Comparison of ENCODE assay signal across 9 cellular contexts in genomic region chr6:127518710-127519468, GRCh38.
DNase-seq lines count a peak whose midpoint lies in the region; ATAC-seq and TF ChIP-seq lines count a peak whose summit lies in the region.
"Had no signal": no experiment of that assay in that cellular context is flagged by ENCODE, and none has a peak within 500 bp of the region (broad histone marks: within the 10 kb centered on the region; RNA-seq: fewer than 3 reads in every experiment).

MTCL3 (minus strand) TSS chr6:127519335.

- H3K4me1 ChIP-seq in esophagus muscularis mucosa (peaks cover 21 to 42% (median 39%) of the 10 kb centered on the region in 4 donors), vagina (peaks cover 33% of the 10 kb centered on the region)

- peaks cover 63 to 78% (median 67%) of the 10 kb centered on the region in 3 donors for H3K27me3 Mint-ChIP-seq in CD14-positive monocyte (ENCODE audit: low read depth in 3 of 3)
- H3K27me3 Mint-ChIP-seq in activated CD4-positive, alpha-beta T cell treated with anti-CD3 and anti-CD28 coated beads, Interleukin-2, amount 10 ng/mL, durations not matched to agents 24 days and 14 days = peaks cover 37% of the 10 kb centered on the region

- intact Hi-C loops in CD14-positive monocyte (cut with micrococcal nuclease) (loop anchor here in 1 of 2 donors (10.0 kb wide), 1 partner anchor 64 kb away; the partner anchor contains the start of gene KIAA0408), esophagus muscularis mucosa (cut with DNase I) (no loop called here), posterior cingulate gyrus (cut with DNase I) (loop anchor here (5.0 kb wide), 2 partner anchors 52 to 252 kb away; partner anchors contain the start of gene RNF146), vagina (cut with DNase I) (no loop called here)
- intact Hi-C loops in activated CD4-positive, alpha-beta T cell treated with anti-CD3 and anti-CD28 coated beads, Interleukin-2, amount 10 ng/mL, durations not matched to agents 24 days and 14 days (cut with micrococcal nuclease) = loop anchor here (2.0 to 10.0 kb wide), 4 partner anchors 16 to 1724 kb away; partner anchors contain the start of genes NCOA7 and RNF146

- H3K27me3 ChIP-seq in esophagus muscularis mucosa (peaks cover 0 to 55% (median 26%) of the 10 kb centered on the region in 4 donors), vagina (no peaks in the 10 kb centered on the region)

- H3K9me3 Mint-ChIP-seq in CD14-positive monocyte = peaks cover 0 to 27% (median 19%) of the 10 kb centered on the region in 7 donors
- H3K9me3 Mint-ChIP-seq in activated CD4-positive, alpha-beta T cell treated with anti-CD3 and anti-CD28 coated beads, Interleukin-2, amount 10 ng/mL, durations not matched to agents 24 days and 14 days = no peaks in the 10 kb centered on the region

- DNase-seq in CD14-positive monocyte (ENCODE audit: low spot score) (no peak), NCI-H146 treated with DMSO at 0.1 percent for 48 hours (lab: John Stamatoyannopoulos, UW; ENCODE audit: unreplicated experiment) (peak; percentile 98), esophagus muscularis mucosa (ENCODE audit: extremely low spot score) (no peak), posterior cingulate gyrus (peak; percentile 44 to 95 (median 66)), vagina (ENCODE audit: extremely low spot score in 2 of 2) (no peak)
- peak; percentile 79 for DNase-seq in activated CD4-positive, alpha-beta T cell treated with anti-CD3 and anti-CD28 coated beads, Interleukin-2, amount 10 ng/mL, durations not matched to agents 24 days and 14 days
- no peak for DNase-seq in effector CD8-positive, alpha-beta T cell (lab: John Stamatoyannopoulos, UW)

- H3K36me3 ChIP-seq in esophagus muscularis mucosa (no peaks in the 10 kb centered on the region), vagina (no peaks in the 10 kb centered on the region)
- H3K36me3 ChIP-seq: cardiac muscle cell had no signal

- TF ChIP-seq CTCF in CD14-positive monocyte (IDR thresholded peaks at IDR 0.05) (no peak), esophagus muscularis mucosa (IDR thresholded peaks at IDR 0.05) (no peak), vagina (IDR thresholded peaks at IDR 0.05) (no peak)

- H3K4me3 Mint-ChIP-seq in CD14-positive monocyte = peak within 1 kb of the TSS; percentile 20 to 81
- peak within 1 kb of the TSS; percentile 90 for H3K4me3 Mint-ChIP-seq in activated CD4-positive, alpha-beta T cell treated with anti-CD3 and anti-CD28 coated beads, Interleukin-2, amount 10 ng/mL, durations not matched to agents 24 days and 14 days

- TF ChIP-seq POLR2A in esophagus muscularis mucosa (IDR thresholded peaks at IDR 0.05; ENCODE audit: low read depth) (no peak), vagina (IDR thresholded peaks at IDR 0.05) (no peak)

- peaks cover 9 to 20% of the 10 kb centered on the region in 2 donors for H3K36me3 Mint-ChIP-seq in CD14-positive monocyte
- peaks cover 7% of the 10 kb centered on the region for H3K36me3 Mint-ChIP-seq in activated CD4-positive, alpha-beta T cell treated with anti-CD3 and anti-CD28 coated beads, Interleukin-2, amount 10 ng/mL, durations not matched to agents 24 days and 14 days (ENCODE audit: low read depth)

- H3K27ac ChIP-seq in esophagus muscularis mucosa (replicated peaks in 1 of 4) (no peak within 1 kb of the TSS), vagina (no peak within 1 kb of the TSS)
- H3K27ac ChIP-seq: cardiac muscle cell had no signal

- 6% methylated on average over 42 of the region's 42 CpGs for WGBS in esophagus muscularis mucosa

- peak within 1 kb of the TSS in 3 of 4 donors; percentile 3 to 33 (median 6) for H3K4me3 ChIP-seq in esophagus muscularis mucosa
- no peak within 1 kb of the TSS for H3K4me3 ChIP-seq in vagina
- H3K4me3 ChIP-seq: cardiac muscle cell had no signal

- ATAC-seq in HG03139 (IDR thresholded peaks at IDR 0.05; ENCODE audit: unreplicated experiment) = no peak

- H3K9me3 ChIP-seq in esophagus muscularis mucosa = no peaks in the 10 kb centered on the region
- H3K9me3 ChIP-seq in vagina = no peaks in the 10 kb centered on the region

- no peak within 1 kb of the TSS for H3K27ac Mint-ChIP-seq in CD14-positive monocyte
- peak within 1 kb of the TSS; percentile 88 for H3K27ac Mint-ChIP-seq in activated CD4-positive, alpha-beta T cell treated with anti-CD3 and anti-CD28 coated beads, Interleukin-2, amount 10 ng/mL, durations not matched to agents 24 days and 14 days

- H3K4me1 Mint-ChIP-seq in CD14-positive monocyte = peaks cover 36% of the 10 kb centered on the region
- H3K4me1 Mint-ChIP-seq in activated CD4-positive, alpha-beta T cell treated with anti-CD3 and anti-CD28 coated beads, Interleukin-2, amount 10 ng/mL, durations not matched to agents 24 days and 14 days = peaks cover 34% of the 10 kb centered on the region

- no peak for TF ChIP-seq EP300 in esophagus muscularis mucosa (IDR thresholded peaks at IDR 0.05)

Comparison
In these comparisons a context has a peak if more than half of its experiments do, and no peak if none do; other contexts are left out.
1. DNase-seq: peak in NCI-H146 treated with DMSO at 0.1 percent for 48 hours (single experiment), activated CD4-positive, alpha-beta T cell treated with anti-CD3 and anti-CD28 coated beads, Interleukin-2, amount 10 ng/mL, durations not matched to agents 24 days and 14 days (single experiment) and posterior cingulate gyrus (10 of 10); none in CD14-positive monocyte (single experiment), esophagus muscularis mucosa (single experiment), effector CD8-positive, alpha-beta T cell (single experiment) and vagina (0 of 2).
2. H3K4me3 ChIP-seq: peak in esophagus muscularis mucosa (3 of 4); none in vagina (0 of 2).
3. intact Hi-C loops: an anchor here in activated CD4-positive, alpha-beta T cell treated with anti-CD3 and anti-CD28 coated beads, Interleukin-2, amount 10 ng/mL, durations not matched to agents 24 days and 14 days (2.0 to 10.0 kb wide) and posterior cingulate gyrus (5.0 kb wide); none called in esophagus muscularis mucosa and vagina.